18 cellular contexts compared by ENCODE assay signal in genomic region chr20:6886065-6886729, GRCh38.
DNase-seq lines count a peak whose midpoint lies in the region; ATAC-seq, FAIRE-seq and TF ChIP-seq lines count a peak whose summit lies in the region.
"Had no signal": no experiment of that assay in that cellular context is flagged by ENCODE, and none has a peak within 500 bp of the region (broad histone marks: within the 10 kb centered on the region; RNA-seq: fewer than 3 reads in every experiment).

No MANE protein-coding gene starts in this region.

- no peak overlapping the region for H3K18ac ChIP-seq in H9 (ENCODE audit: insufficient read length, low read depth, low read length)

- H2BK120ac ChIP-seq in H9 (ENCODE audit: low read depth, low read length, poor library complexity, severe bottlenecking) = no peak overlapping the region

- H3K4me1 ChIP-seq in H9 (ENCODE audit: insufficient read depth, low read length) (no peaks in the 10 kb centered on the region), GM12878 (ENCODE audit: control insufficient read depth, insufficient read depth, low read length) (no peaks in the 10 kb centered on the region), neutrophil (ENCODE audit: control insufficient read depth in 1 of 2, insufficient read depth in 1 of 2, low read depth in 1 of 2, low read length in 1 of 2) (peaks cover 87 to 90% of the 10 kb centered on the region in 2 experiments)
- H3K4me1 ChIP-seq: suprapubic skin had no signal

- DNase-seq in H9 (peak; percentile 33), NCI-H345 (lab: John Stamatoyannopoulos, UW) (peak; percentile 87), GM12878 (ENCODE audit: low read depth, low spot score) (no peak), T-helper 1 cell (no peak)
- DNase-seq in effector CD8-positive, alpha-beta T cell (lab: John Stamatoyannopoulos, UW) = no peak
- no peak for DNase-seq in stimulated activated naive CD8-positive, alpha-beta T cell treated with anti-CD3 and anti-CD28 coated beads, Interleukin-15, amount 100 ng/mL, for 72 hours
- DNase-seq in activated naive CD4-positive, alpha-beta T cell (lab: John Stamatoyannopoulos, UW) = no peak
- DNase-seq: activated CD4-positive, alpha-beta T cell treated with anti-CD3 and anti-CD28 coated beads for 1 hour; activated gamma-delta T cell treated with Interleukin-2 at 50 U/mL for 16 hours; brain microvascular endothelial cell; IMR-90; left lung; NCI-H1048; NCI-H82 had no signal

- H3K23me2 ChIP-seq in H9 (ENCODE audit: insufficient read length, low read depth, low read length, poor library complexity, severe bottlenecking) = no peaks in the 10 kb centered on the region

- no peak for TF ChIP-seq RAD21 in GM12878 (IDR thresholded peaks at IDR 0.05; ENCODE audit: insufficient read depth, low read depth, low read length)

- POLR2A ChIA-PET in GM12878 (lab: Charles Lee) = interaction anchor here (0.8 to 5.5 kb wide), 13 partner anchors 10 to 38 kb away, joined by 3 to 33 read pairs (median 7); no protein-coding TSS in a partner anchor

- in situ Hi-C loops in GM12878 (cut with MboI) = no loop called here

- no peak for FAIRE-seq in GM12878 (lab: Jason Lieb, UNC)

- TF ChIP-seq POLR2A in GM12878 (IDR thresholded peaks at IDR 0.05; ENCODE audit: low read depth, low read length) = no peak

- peaks cover 18 to 23% of the 10 kb centered on the region in 2 experiments for H3K4me1 Mint-ChIP-seq in H9
- H3K4me1 Mint-ChIP-seq in stimulated activated naive CD8-positive, alpha-beta T cell treated with anti-CD3 and anti-CD28 coated beads, Interleukin-15, amount 100 ng/mL, for 72 hours = no peaks in the 10 kb centered on the region

- no peak overlapping the region for H4K5ac ChIP-seq in H9 (ENCODE audit: insufficient read length, low read depth, low read length)

- TF ChIP-seq CTCF in H9 (conservative IDR thresholded peaks at IDR 0.05) (no peak), GM12878 (IDR thresholded peaks at IDR 0.05 in 2 of 3, conservative IDR thresholded peaks at IDR 0.05 in 1 of 3; ENCODE audit: control insufficient read depth in 2 of 3, extremely low read depth in 1 of 3, insufficient read depth in 1 of 3, low read depth in 3 of 3, low read length in 3 of 3) (no peak), neutrophil (IDR thresholded peaks at IDR 0.05) (no peak)

- no peak overlapping the region for H2AK5ac ChIP-seq in H9 (ENCODE audit: insufficient read length, low read length)

- H3K27me3 Mint-ChIP-seq in H9 (ENCODE audit: low read depth) = no peaks in the 10 kb centered on the region
- no peaks in the 10 kb centered on the region for H3K27me3 Mint-ChIP-seq in stimulated activated naive CD8-positive, alpha-beta T cell treated with anti-CD3 and anti-CD28 coated beads, Interleukin-15, amount 100 ng/mL, for 72 hours

- RAD21 ChIA-PET in GM12878 (lab: Charles Lee; ENCODE audit: unreplicated experiment) = interaction anchor here (0.7 to 7.5 kb wide), 19 partner anchors 11 to 303 kb away, joined by 3 to 75 read pairs (median 5); no protein-coding TSS in a partner anchor

- H2BK12ac ChIP-seq in H9 (ENCODE audit: insufficient read length, low read depth, low read length) = no peak overlapping the region

- H3K4me3 Mint-ChIP-seq in H9 = no peak overlapping the region
- no peak overlapping the region for H3K4me3 Mint-ChIP-seq in stimulated activated naive CD8-positive, alpha-beta T cell treated with anti-CD3 and anti-CD28 coated beads, Interleukin-15, amount 100 ng/mL, for 72 hours

- no peaks in the 10 kb centered on the region for H3K79me2 ChIP-seq in H9 (ENCODE audit: insufficient read depth, low read length)
- H3K79me2 ChIP-seq in GM12878 (ENCODE audit: control insufficient read depth, insufficient read depth, low read length) = no peaks in the 10 kb centered on the region
- H3K79me2 ChIP-seq: hepatocyte had no signal

- H4K20me1 ChIP-seq in H9 (ENCODE audit: control insufficient read depth, insufficient read depth, insufficient read length) (no peaks in the 10 kb centered on the region), GM12878 (ENCODE audit: control insufficient read depth, insufficient read depth) (no peaks in the 10 kb centered on the region)

- intact Hi-C loops in GM12878 (cut with micrococcal nuclease; ENCODE audit: unreplicated experiment) = no loop called here

- H3K9me3 ChIP-seq in H9 (ENCODE audit: control insufficient read depth, low read depth, low read length) (no peaks in the 10 kb centered on the region), GM12878 (replicated peaks; ENCODE audit: control insufficient read depth, insufficient read depth, low read length) (no peaks in the 10 kb centered on the region), neutrophil (no peaks in the 10 kb centered on the region)
- H3K9me3 ChIP-seq: left lung, suprapubic skin had no signal

- H3K9ac ChIP-seq in H9 (ENCODE audit: extremely low read depth, insufficient read length, low read length) (no peak overlapping the region), GM12878 (ENCODE audit: control insufficient read depth, insufficient read depth, low read length) (no peak overlapping the region)

- H2BK20ac ChIP-seq in H9 (ENCODE audit: low read depth, low read length, poor library complexity, severe bottlenecking) = no peak overlapping the region

- H3K27me3 ChIP-seq in H9 (ENCODE audit: insufficient read depth, low read length) (no peaks in the 10 kb centered on the region), GM12878 (replicated peaks in 1 of 2; ENCODE audit: control insufficient read depth in 2 of 2, insufficient read depth in 2 of 2, low read length in 1 of 2) (no peaks in the 10 kb centered on the region), neutrophil (no peaks in the 10 kb centered on the region)
- H3K27me3 ChIP-seq: brain microvascular endothelial cell, hepatocyte, left lung had no signal

- SMC1A ChIA-PET in GM12878 (lab: Charles Lee; ENCODE audit: uncharacterized antibody, unreplicated experiment) = interaction anchor here (0.7 to 16.0 kb wide), 23 partner anchors 9 to 120 kb away, joined by 3 to 203 read pairs (median 7); no protein-coding TSS in a partner anchor

- H2BK5ac ChIP-seq in H9 (ENCODE audit: insufficient read length, low read length) = no peak overlapping the region

- WGBS in H9 (ENCODE audit: extremely low coverage, insufficient read length, low lambda C conversion rate) = no CpG with 5 or more reads among the region's 8 CpGs
- WGBS in GM12878 (ENCODE audit: insufficient coverage, insufficient replicate concordance, low lambda C conversion rate, missing lambda C conversion rate) = 50% methylated on average over 8 of the region's 8 CpGs

- peak overlapping the region in 1 of 3 experiments; percentile 50; a peak in 2 of 7 replicates for H3K27ac Mint-ChIP-seq in H9
- H3K27ac Mint-ChIP-seq in stimulated activated naive CD8-positive, alpha-beta T cell treated with anti-CD3 and anti-CD28 coated beads, Interleukin-15, amount 100 ng/mL, for 72 hours = no peak overlapping the region

- no peaks in the 10 kb centered on the region; a peak in 1 of 5 replicates for H3K9me3 Mint-ChIP-seq in H9
- peaks cover 5% of the 10 kb centered on the region in 2 donors for H3K9me3 Mint-ChIP-seq in stimulated activated naive CD8-positive, alpha-beta T cell treated with anti-CD3 and anti-CD28 coated beads, Interleukin-15, amount 100 ng/mL, for 72 hours

- H2AFZ ChIP-seq in H9 (ENCODE audit: low read length) (no peak overlapping the region), GM12878 (ENCODE audit: control insufficient read depth, low read depth, low read length) (no peak overlapping the region)
- H2AFZ ChIP-seq: hepatocyte had no signal

- CTCF ChIA-PET in GM12878 (lab: Yijun Ruan, JAX) = interaction anchor here (0.6 to 5.3 kb wide), 19 partner anchors 9 to 58 kb away, joined by 3 to 34 read pairs (median 4); no protein-coding TSS in a partner anchor

- no peak overlapping the region for H3K4me3 ChIP-seq in GM12878
- H3K4me3 ChIP-seq in neutrophil (ENCODE audit: low read depth in 1 of 2, low read length in 1 of 2) = no peak overlapping the region
- H3K4me3 ChIP-seq: hepatocyte, left lung, suprapubic skin had no signal

- H2BK15ac ChIP-seq in H9 (ENCODE audit: low read depth, low read length) = no peak overlapping the region

- H3K4ac ChIP-seq in H9 (ENCODE audit: low read depth, low read length) = no peak overlapping the region

- H4K8ac ChIP-seq in H9 (replicated peaks; ENCODE audit: insufficient read length, low read depth, low read length) = no peak overlapping the region

- peak in 1 of 2 experiments; percentile 26; a peak in 1 of 4 replicates for TF ChIP-seq EP300 in GM12878 (IDR thresholded peaks at IDR 0.05; ENCODE audit: borderline replicate concordance in 1 of 2, control insufficient read depth in 1 of 2, low read depth in 2 of 2, low read length in 2 of 2)

- no peak overlapping the region for H4K91ac ChIP-seq in H9 (ENCODE audit: insufficient read length, low read depth, low read length)

- no TSS peak for BruUV-seq in GM12878 (replicated peaks; lab: Mats Ljungman, UMichigan)

- peak; percentile 73 for ATAC-seq in GM12878
- no peak for ATAC-seq in stimulated activated naive CD8-positive, alpha-beta T cell treated with anti-CD3 and anti-CD28 coated beads, Interleukin-15, amount 100 ng/mL, for 72 hours
- ATAC-seq: left lung had no signal

- H3K56ac ChIP-seq in H9 (ENCODE audit: insufficient read length, low read depth, low read length) = no peak overlapping the region

- no peaks in the 10 kb centered on the region for H3K36me3 Mint-ChIP-seq in H9 (ENCODE audit: insufficient read depth in 1 of 3, low read depth in 3 of 3)

- H3T11ph ChIP-seq in H9 (ENCODE audit: low read length) = no peak overlapping the region

- H3K4me2 ChIP-seq in H9 (ENCODE audit: insufficient read depth, insufficient read length, low read length) = no peak overlapping the region
- H3K4me2 ChIP-seq in GM12878 (ENCODE audit: control insufficient read depth, insufficient read depth) = no peak overlapping the region
- H3K4me2 ChIP-seq: hepatocyte had no signal

- no peak overlapping the region for H3K14ac ChIP-seq in H9 (ENCODE audit: insufficient read depth, low read length)

- H3K27ac ChIP-seq in H9 (ENCODE audit: insufficient read length, low read depth, low read length) (no peak overlapping the region), GM12878 (ENCODE audit: control insufficient read depth, insufficient read depth) (no peak overlapping the region), neutrophil (peak overlapping the region; percentile 82)
- H3K27ac ChIP-seq: brain microvascular endothelial cell, hepatocyte, RWPE1, suprapubic skin had no signal

- H3K23ac ChIP-seq in H9 (ENCODE audit: insufficient read length, low read depth, low read length) = no peak overlapping the region

- H3K36me3 ChIP-seq in GM12878 (ENCODE audit: control insufficient read depth in 2 of 2, insufficient read depth in 2 of 2, low read length in 1 of 2) = no peaks in the 10 kb centered on the region
- no peaks in the 10 kb centered on the region for H3K36me3 ChIP-seq in neutrophil
- H3K36me3 ChIP-seq: brain microvascular endothelial cell, left lung, suprapubic skin had no signal

- H3K79me1 ChIP-seq in H9 (ENCODE audit: insufficient read depth, low read depth, low read length, poor library complexity, severe bottlenecking) = no peaks in the 10 kb centered on the region

TF ChIP-seq in GM12878, 131 proteins besides CTCF, POLR2A, EP300 and RAD21 (continues in another document):
- TF ChIP-seq ZNF24 (IDR thresholded peaks at IDR 0.05) (no peak), GATAD2B (conservative IDR thresholded peaks at IDR 0.05; ENCODE audit: low read depth) (no peak), SPI1 (IDR thresholded peaks at IDR 0.05; ENCODE audit: borderline replicate concordance, insufficient read depth, low read depth, low read length) (no peak), MEF2A (IDR thresholded peaks at IDR 0.05; ENCODE audit: insufficient read depth, low read depth, low read length) (no peak)

Comparison
In these comparisons a context has a peak if more than half of its experiments do, and no peak if none do; other contexts are left out.
1. DNase-seq: peak in H9 (single experiment) and NCI-H345 (single experiment); none in GM12878 (single experiment), T-helper 1 cell (0 of 5), effector CD8-positive, alpha-beta T cell (single experiment), stimulated activated naive CD8-positive, alpha-beta T cell treated with anti-CD3 and anti-CD28 coated beads, Interleukin-15, amount 100 ng/mL, for 72 hours (0 of 2) and activated naive CD4-positive, alpha-beta T cell (0 of 4).